ENCODE assay signal across 1 cellular context in genomic region chr12:46518184-46518583, GRCh38.
TF ChIP-seq lines count a peak whose summit lies in the region.

No MANE protein-coding gene starts in this region.

TF ChIP-seq in HepG2, 621 proteins besides CTCF, POLR2A, EP300 and RAD21 (continued from another document):
- TF ChIP-seq KIAA2018 (CRISPR knock-in tag; IDR thresholded peaks at IDR 0.05; ENCODE audit: borderline replicate concordance) (no peak), ZBTB20 (CRISPR knock-in tag; IDR thresholded peaks at IDR 0.05; ENCODE audit: borderline replicate concordance, low read depth) (no peak), ZBTB2 (CRISPR knock-in tag; IDR thresholded peaks at IDR 0.05; ENCODE audit: low read depth) (no peak), MTF2 (CRISPR knock-in tag; IDR thresholded peaks at IDR 0.05; ENCODE audit: borderline replicate concordance) (no peak)
